ENCODE assay signal across 15 cellular contexts in the genomic region with DNA sequence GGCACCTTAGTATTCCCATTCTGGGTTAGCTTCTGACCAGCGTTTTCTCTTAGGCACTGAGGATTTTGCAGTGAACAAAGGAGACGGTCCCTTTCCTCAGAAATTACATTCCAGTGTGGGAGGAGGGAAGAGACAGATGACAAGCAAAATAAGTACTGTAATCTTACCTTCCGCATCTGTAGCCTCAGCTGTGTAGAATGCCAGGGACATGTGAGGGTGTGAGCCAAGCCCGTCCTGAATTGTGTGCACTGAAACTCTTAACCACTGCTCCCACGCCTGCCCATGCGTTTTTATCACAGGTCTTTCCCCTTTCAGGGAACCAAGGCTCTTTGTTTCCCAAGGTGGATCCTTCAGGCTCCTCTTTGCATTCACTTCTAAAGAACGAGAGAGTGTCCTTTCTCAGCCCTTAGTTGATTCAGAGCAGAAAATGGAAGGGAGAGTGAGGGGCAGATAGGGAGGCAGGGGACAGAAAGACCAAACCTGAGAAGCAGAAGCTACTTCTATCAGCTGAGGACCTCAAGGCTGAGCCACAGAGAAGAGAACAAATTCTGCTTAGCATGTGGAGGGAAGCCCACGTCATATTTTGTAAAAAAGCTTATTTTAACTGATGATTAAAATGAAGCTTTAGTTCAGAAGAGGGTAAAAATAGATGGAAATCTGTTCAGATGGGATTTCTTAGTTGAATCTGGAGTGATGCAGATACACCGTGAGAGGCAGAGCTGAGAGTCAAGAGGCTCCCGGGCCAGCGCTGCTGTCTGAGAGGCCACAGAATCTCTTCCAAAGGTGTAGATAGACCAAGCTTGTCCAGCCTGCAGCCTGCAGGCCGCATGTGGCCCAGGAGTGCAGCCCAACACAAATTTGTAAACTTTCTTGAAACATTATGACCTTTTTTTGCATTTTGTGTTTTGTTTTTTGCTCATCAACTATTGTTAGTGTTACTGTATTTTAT.
A peak's percentile ranks its signal among the peaks of the same experiment; 100 is the strongest.
DNase-seq lines count a peak whose midpoint lies in the region; ATAC-seq and TF ChIP-seq lines count a peak whose summit lies in the region.
"Had no signal": no experiment of that assay in that cellular context is flagged by ENCODE, and none has a peak within 500 bp of the region (broad histone marks: within the 10 kb centered on the region; RNA-seq: fewer than 3 reads in every experiment).

No MANE protein-coding gene starts in this region.

- intact Hi-C loops in left ventricle myocardium inferior (cut with micrococcal nuclease) (no loop called here), Right ventricle myocardium superior (cut with DNase I) (no loop called here), upper lobe of right lung (cut with DNase I) (no loop called here)

- H3K27me3 ChIP-seq in left ventricle myocardium inferior (ENCODE audit: low read depth): no peaks in the 10 kb centered on the region
- H3K27me3 ChIP-seq in upper lobe of right lung: no peaks in the 10 kb centered on the region

- peak overlapping the region; percentile 52 for H3K4me3 Mint-ChIP-seq in activated T-helper 17 cell treated with anti-CD3 and anti-CD28 coated beads, Interleukin-2, amount 50 U/mL, for 72 hours
- no peak overlapping the region for H3K4me3 Mint-ChIP-seq in mesothelial cell of epicardium

- no peak for TF ChIP-seq CTCF in left ventricle myocardium inferior (IDR thresholded peaks at IDR 0.05; ENCODE audit: borderline replicate concordance)
- TF ChIP-seq CTCF in mesothelial cell of epicardium (IDR thresholded peaks at IDR 0.05; ENCODE audit: unreplicated experiment): no peak
- no peak for TF ChIP-seq CTCF in upper lobe of right lung (IDR thresholded peaks at IDR 0.05)

- no peaks in the 10 kb centered on the region for H3K36me3 Mint-ChIP-seq in activated T-helper 17 cell treated with anti-CD3 and anti-CD28 coated beads, Interleukin-2, amount 50 U/mL, for 72 hours (ENCODE audit: low read depth)
- no peaks in the 10 kb centered on the region for H3K36me3 Mint-ChIP-seq in mesothelial cell of epicardium

- H3K27ac ChIP-seq in left ventricle myocardium inferior (replicated peaks) (peak overlapping the region; percentile 21), upper lobe of right lung (no peak overlapping the region)

- DNase-seq in left ventricle myocardium inferior (no peak), Right ventricle myocardium superior (no peak), mesothelial cell of epicardium (ENCODE audit: low spot score in 2 of 2, unreplicated experiment in 2 of 2) (no peak), upper lobe of right lung (no peak), NCI-H146 treated with DMSO at 0.1 percent for 48 hours (lab: John Stamatoyannopoulos, UW; ENCODE audit: unreplicated experiment) (no peak), KBM-7 (no peak), glomerular visceral epithelial cell (ENCODE audit: extremely low spot score) (no peak)
- DNase-seq: activated effector memory CD4-positive, alpha-beta T cell treated with Interleukin-2 at 50 U/mL for 16 hours; cerebellar nuclear complex; NCI-H1048; NCI-H526; SIG-M5; stimulated activated CD4-positive, alpha-beta T cell treated with anti-CD3 and anti-CD28 coated beads, Interleukin-4, amount 100 ng/mL, for 4 hours had no signal

- H3K27me3 Mint-ChIP-seq in activated T-helper 17 cell treated with anti-CD3 and anti-CD28 coated beads, Interleukin-2, amount 50 U/mL, for 72 hours: no peaks in the 10 kb centered on the region
- H3K27me3 Mint-ChIP-seq in mesothelial cell of epicardium (ENCODE audit: low read depth): no peaks in the 10 kb centered on the region

- H3K9me3 ChIP-seq in left ventricle myocardium inferior (replicated peaks): no peaks in the 10 kb centered on the region
- H3K9me3 ChIP-seq in upper lobe of right lung: no peaks in the 10 kb centered on the region

- H3K4me1 Mint-ChIP-seq in activated T-helper 17 cell treated with anti-CD3 and anti-CD28 coated beads, Interleukin-2, amount 50 U/mL, for 72 hours: peaks cover 43% of the 10 kb centered on the region
- peaks cover 15% of the 10 kb centered on the region for H3K4me1 Mint-ChIP-seq in mesothelial cell of epicardium

- in situ Hi-C loops in KBM-7 (cut with MboI; ENCODE audit: low pct_unique_long_range_greater_than_20kb, low sequenced_read_pairs): no loop called here

- H3K27ac Mint-ChIP-seq in activated T-helper 17 cell treated with anti-CD3 and anti-CD28 coated beads, Interleukin-2, amount 50 U/mL, for 72 hours: peak overlapping the region; percentile 76
- peak overlapping the region; percentile 17 for H3K27ac Mint-ChIP-seq in mesothelial cell of epicardium

- H3K36me3 ChIP-seq in left ventricle myocardium inferior (no peaks in the 10 kb centered on the region), upper lobe of right lung (no peaks in the 10 kb centered on the region)

- H3K4me1 ChIP-seq in left ventricle myocardium inferior: peaks cover 100% of the 10 kb centered on the region
- H3K4me1 ChIP-seq in upper lobe of right lung: peaks cover 32% of the 10 kb centered on the region

- no peak for ATAC-seq in Right ventricle myocardium superior (ENCODE audit: poor library complexity)
- no peak for ATAC-seq in activated T-helper 17 cell treated with anti-CD3 and anti-CD28 coated beads, Interleukin-2, amount 50 U/mL, for 72 hours (replicated peaks)
- ATAC-seq in upper lobe of right lung: peak; percentile 17
- ATAC-seq: esophagus mucosa had no signal

- no peaks in the 10 kb centered on the region for H3K9me3 Mint-ChIP-seq in activated T-helper 17 cell treated with anti-CD3 and anti-CD28 coated beads, Interleukin-2, amount 50 U/mL, for 72 hours
- H3K9me3 Mint-ChIP-seq in mesothelial cell of epicardium: no peaks in the 10 kb centered on the region

- H3K4me3 ChIP-seq in left ventricle myocardium inferior (no peak overlapping the region), upper lobe of right lung (no peak overlapping the region)
